Comparison of ENCODE assay signal across 8 cellular contexts in genomic region chr19:46639356-46640061, GRCh38. TPM values are rescaled to one million over a fixed set of nuclear protein-coding genes. Genes with fewer than 3 reads are reported as not detected.
A peak's percentile ranks its signal among the peaks of the same experiment; 100 is the strongest.
DNase-seq lines count a peak whose midpoint lies in the region; ATAC-seq and TF ChIP-seq lines count a peak whose summit lies in the region.

No MANE protein-coding gene starts in this region.

- H3K27me3 ChIP-seq in CD8-positive, alpha-beta memory T cell (ENCODE audit: insufficient read depth, low read length, poor library complexity, severe bottlenecking): no peaks in the 10 kb centered on the region
- no peaks in the 10 kb centered on the region for H3K27me3 ChIP-seq in right atrium auricular region

- no peak overlapping the region for H3K27ac ChIP-seq in CD8-positive, alpha-beta memory T cell (ENCODE audit: low read depth, low read length)
- peak overlapping the region; percentile 74 to 81 for H3K27ac ChIP-seq in right atrium auricular region

- peaks cover 2 to 10% (median 5%) of the 10 kb centered on the region in 3 donors for H3K4me1 Mint-ChIP-seq in CD8-positive, alpha-beta memory T cell
- H3K4me1 Mint-ChIP-seq in HFFc6 (ENCODE audit: low read depth): no peaks in the 10 kb centered on the region

- POLR2A ChIA-PET in CD8-positive, alpha-beta memory T cell (lab: Charles Lee): no interaction called here
- POLR2A ChIA-PET in GM10248 (lab: Yijun Ruan, JAX): no interaction called here

- no peak overlapping the region for H3K27ac Mint-ChIP-seq in CD8-positive, alpha-beta memory T cell
- H3K27ac Mint-ChIP-seq in HFFc6: no peak overlapping the region; the same call in 1 of the 2 replicates

- peaks cover 22% of the 10 kb centered on the region for H3K4me1 ChIP-seq in CD8-positive, alpha-beta memory T cell (ENCODE audit: insufficient read depth, low read length)
- H3K4me1 ChIP-seq in right atrium auricular region: peaks cover 0 to 34% of the 10 kb centered on the region in 2 donors

- no peaks in the 10 kb centered on the region for H3K9me3 ChIP-seq in CD8-positive, alpha-beta memory T cell (ENCODE audit: low read length)
- H3K9me3 ChIP-seq in right atrium auricular region: no peaks in the 10 kb centered on the region

- peaks cover 25 to 30% of the 10 kb centered on the region in 2 donors for H3K27me3 Mint-ChIP-seq in CD8-positive, alpha-beta memory T cell
- no peaks in the 10 kb centered on the region; the same call in none of the 2 replicates for H3K27me3 Mint-ChIP-seq in HFFc6 (ENCODE audit: insufficient read depth)

- no peaks in the 10 kb centered on the region for H3K9me3 Mint-ChIP-seq in CD8-positive, alpha-beta memory T cell
- H3K9me3 Mint-ChIP-seq in HFFc6: no peaks in the 10 kb centered on the region

- ATAC-seq in sciatic nerve (peak; percentile 53), GM21825 (IDR thresholded peaks at IDR 0.05; ENCODE audit: unreplicated experiment) (no peak)

- H3K4me3 Mint-ChIP-seq in CD8-positive, alpha-beta memory T cell: peak overlapping the region in 3 of 7 donors; percentile 42 to 58 (median 50)
- H3K4me3 Mint-ChIP-seq in HFFc6: peak overlapping the region; percentile 74; the same call in 1 of the 2 replicates

- H3K36me3 Mint-ChIP-seq in CD8-positive, alpha-beta memory T cell: no peaks in the 10 kb centered on the region
- no peaks in the 10 kb centered on the region for H3K36me3 Mint-ChIP-seq in HFFc6 (ENCODE audit: low read depth)

- TF ChIP-seq CTCF in HFFc6 (IDR thresholded peaks at IDR 0.05): no peak
- no peak for TF ChIP-seq CTCF in right atrium auricular region (IDR thresholded peaks at IDR 0.05)
- TF ChIP-seq CTCF in GM10248 (IDR thresholded peaks at IDR 0.05; ENCODE audit: control extremely low read depth, extremely low read depth, low read depth, missing control alignments): no peak

- no peak for DNase-seq in CD8-positive, alpha-beta memory T cell
- DNase-seq in HFFc6 (peak; percentile 64), right atrium auricular region (ENCODE audit: low spot score) (no peak), sciatic nerve (ENCODE audit: low spot score) (peak; percentile 82), GM10248 (ENCODE audit: extremely low spot score) (no peak)
- DNase-seq in activated CD4-positive, alpha-beta T cell treated with anti-CD3 and anti-CD28 coated beads, Interleukin-2, amount 50 U/mL, for 48 hours: peak; percentile 50 to 64
- DNase-seq in activated CD4-positive, CD25-positive, alpha-beta regulatory T cell (lab: John Stamatoyannopoulos, UW): no peak

- intact Hi-C loops in sciatic nerve (cut with DNase I): no loop called here

- H3K36me3 ChIP-seq in CD8-positive, alpha-beta memory T cell (ENCODE audit: insufficient read depth, low read length): no peaks in the 10 kb centered on the region
- H3K36me3 ChIP-seq in right atrium auricular region: no peaks in the 10 kb centered on the region

- CTCF ChIA-PET in CD8-positive, alpha-beta memory T cell (lab: Charles Lee): interaction anchor here (0.9 to 1.4 kb wide), 6 partner anchors 23 to 180 kb away, joined by 3 to 4 read pairs (median 3); no protein-coding TSS in a partner anchor
- CTCF ChIA-PET in GM10248 (lab: Yijun Ruan, JAX): interaction anchor here (1.0 to 1.3 kb wide), 4 partner anchors 15 to 114 kb away, joined by 3 to 5 read pairs (median 4); no protein-coding TSS in a partner anchor

- H3K4me3 ChIP-seq in CD8-positive, alpha-beta memory T cell (ENCODE audit: low read length): peak overlapping the region; percentile 30
- peak overlapping the region; percentile 19 to 50 for H3K4me3 ChIP-seq in right atrium auricular region

RNA-seq across cellular contexts. Expression of gene GNG8, which starts 3.5 kb away (rescaled TPM):
- 1 to 10 TPM; 9.0 TPM for total RNA-seq in CD8-positive, alpha-beta memory T cell
- polyA plus RNA-seq in CD8-positive, alpha-beta memory T cell: not detected
- total RNA-seq in HFFc6 (2021; fragmentation: NEBNext Ultra II Directional; extraction: Animal tissue kit (Norgen Biotek cat#: 25700)): not detected
- not detected for total RNA-seq in right atrium auricular region
- not detected for total RNA-seq in sciatic nerve

RNA-seq across cellular contexts. Expression of gene PTGIR, which starts 14.6 kb away (rescaled TPM):
- total RNA-seq in CD8-positive, alpha-beta memory T cell: 10 to 100 TPM; 17.7 to 18.4 TPM
- polyA plus RNA-seq in CD8-positive, alpha-beta memory T cell: not detected
- total RNA-seq in HFFc6 (2021; fragmentation: NEBNext Ultra II Directional; extraction: Animal tissue kit (Norgen Biotek cat#: 25700)): 10 to 100 TPM; 16.0 to 26.6 (median 17.9) TPM
- total RNA-seq in right atrium auricular region (10 to 100 TPM in 1 of 2 donors, 1 to 10 TPM in 1; 7.0 to 20.6 TPM), sciatic nerve (8.0 TPM)

RNA-seq across cellular contexts. Expression of gene DACT3, which starts 21.5 kb away (rescaled TPM):
- 1 to 10 TPM; 2.5 TPM for total RNA-seq in CD8-positive, alpha-beta memory T cell
- not detected for polyA plus RNA-seq in CD8-positive, alpha-beta memory T cell
- 10 to 100 TPM; 12.6 to 17.2 (median 15.5) TPM for total RNA-seq in HFFc6 (2021; fragmentation: NEBNext Ultra II Directional; extraction: Animal tissue kit (Norgen Biotek cat#: 25700))
- total RNA-seq in right atrium auricular region (10 to 100 TPM; 23.5 to 25.9 TPM), sciatic nerve (22.2 TPM)

RNA-seq across cellular contexts. Expression of gene CALM3, which starts 38.4 kb away (rescaled TPM):
- total RNA-seq in CD8-positive, alpha-beta memory T cell: 100 to 1,000 TPM; 465 to 493 TPM
- polyA plus RNA-seq in CD8-positive, alpha-beta memory T cell: 168 TPM
- total RNA-seq in HFFc6 (2021; fragmentation: NEBNext Ultra II Directional; extraction: Animal tissue kit (Norgen Biotek cat#: 25700)): 100 to 1,000 TPM; 445 to 561 (median 538) TPM
- total RNA-seq in right atrium auricular region (100 to 1,000 TPM; 210 to 296 TPM), sciatic nerve (237 TPM)

Comparison
In these comparisons a context has a peak if more than half of its experiments do, and no peak if none do; other contexts are left out.
1. DNase-seq: peak in HFFc6 (single experiment), activated CD4-positive, alpha-beta T cell treated with anti-CD3 and anti-CD28 coated beads, Interleukin-2, amount 50 U/mL, for 48 hours (2 of 2) and sciatic nerve (single experiment); none in CD8-positive, alpha-beta memory T cell (0 of 5), right atrium auricular region (single experiment), GM10248 (single experiment) and activated CD4-positive, CD25-positive, alpha-beta regulatory T cell (0 of 4).